ENCODE assay signal across 10 cellular contexts in genomic region chr3:36989000-36989399, GRCh38. TPM values are rescaled to one million over a fixed set of nuclear protein-coding genes. Genes with fewer than 3 reads are reported as not detected.
DNase-seq lines count a peak whose midpoint lies in the region; FAIRE-seq and TF ChIP-seq lines count a peak whose summit lies in the region.
"Had no signal": no experiment of that assay in that cellular context is flagged by ENCODE, and none has a peak within 500 bp of the region (broad histone marks: within the 10 kb centered on the region; RNA-seq: fewer than 3 reads in every experiment).

No MANE protein-coding gene starts in this region.

- peak overlapping the region in 7 of 8 donors; percentile 0 to 82 (median 76) for H3K27ac Mint-ChIP-seq in CD8-positive, alpha-beta memory T cell

- H3K4me3 ChIP-seq in CD8-positive, alpha-beta memory T cell (ENCODE audit: low read length), result peak overlapping the region; percentile 14
- H3K4me3 ChIP-seq in duodenal mucosa (ENCODE audit: low read depth in 1 of 2, low read length in 2 of 2) (peak overlapping the region; percentile 25 to 26), osteoblast (ENCODE audit: insufficient read depth, low read length) (peak overlapping the region; percentile 17), esophagus squamous epithelium (peak overlapping the region in 1 of 4 donors; percentile 31), prostate gland (peak overlapping the region in 1 of 2 donors; percentile 81)

- no peak for FAIRE-seq in frontal cortex (lab: Jason Lieb, UNC)

- WGBS in esophagus squamous epithelium, 2 donors, result 67 to 76% methylated on average over 3 of the region's 3 CpGs
- 53% methylated on average over 3 of the region's 3 CpGs for WGBS in prostate gland

- no peaks in the 10 kb centered on the region for H3K27me3 ChIP-seq in CD8-positive, alpha-beta memory T cell (ENCODE audit: insufficient read depth, low read length, poor library complexity, severe bottlenecking)
- no peaks in the 10 kb centered on the region for H3K27me3 ChIP-seq in duodenal mucosa (ENCODE audit: control insufficient read depth in 1 of 2, insufficient read depth in 2 of 2, low read length in 2 of 2)
- no peaks in the 10 kb centered on the region for H3K27me3 ChIP-seq in osteoblast (ENCODE audit: insufficient read depth, low read length)
- no peaks in the 10 kb centered on the region for H3K27me3 ChIP-seq in esophagus squamous epithelium
- no peaks in the 10 kb centered on the region for H3K27me3 ChIP-seq in prostate gland (replicated peaks; ENCODE audit: insufficient read depth)

- no peaks in the 10 kb centered on the region for H3K9me3 ChIP-seq in CD8-positive, alpha-beta memory T cell (ENCODE audit: low read length)
- H3K9me3 ChIP-seq in KOPT-K1 (ENCODE audit: insufficient read depth, low read length, poor library complexity, severe bottlenecking), result no peaks in the 10 kb centered on the region
- H3K9me3 ChIP-seq in duodenal mucosa (ENCODE audit: control insufficient read depth in 1 of 2, low read length in 2 of 2), result no peaks in the 10 kb centered on the region
- H3K9me3 ChIP-seq in osteoblast (ENCODE audit: low read depth, low read length), result no peaks in the 10 kb centered on the region
- H3K9me3 ChIP-seq in esophagus squamous epithelium, result no peaks in the 10 kb centered on the region
- H3K9me3 ChIP-seq in prostate gland, result no peaks in the 10 kb centered on the region

- TF ChIP-seq POLR2A in esophagus squamous epithelium (IDR thresholded peaks at IDR 0.05) (no peak), prostate gland (IDR thresholded peaks at IDR 0.05) (no peak)

- no peak overlapping the region for H3K27ac ChIP-seq in CD8-positive, alpha-beta memory T cell (ENCODE audit: low read depth, low read length)
- H3K27ac ChIP-seq in KOPT-K1 (ENCODE audit: low read depth, low read length, poor library complexity, severe bottlenecking) (peak overlapping the region; percentile 34), duodenal mucosa (ENCODE audit: low read depth, low read length) (no peak overlapping the region), osteoblast (ENCODE audit: low read depth, low read length) (no peak overlapping the region), esophagus squamous epithelium (no peak overlapping the region), prostate gland (no peak overlapping the region)

- POLR2A ChIA-PET in CD8-positive, alpha-beta memory T cell (lab: Charles Lee), result interaction anchor here (0.6 kb wide), 2 partner anchors 113 to 138 kb away, joined by 4 to 5 read pairs; no protein-coding TSS in a partner anchor

- H3K36me3 Mint-ChIP-seq in CD8-positive, alpha-beta memory T cell, result peaks cover 9 to 49% (median 23%) of the 10 kb centered on the region in 3 donors

- peaks cover 6 to 45% (median 13%) of the 10 kb centered on the region in 3 donors for H3K4me1 Mint-ChIP-seq in CD8-positive, alpha-beta memory T cell

- peaks cover 19% of the 10 kb centered on the region for H3K36me3 ChIP-seq in CD8-positive, alpha-beta memory T cell (ENCODE audit: insufficient read depth, low read length)
- H3K36me3 ChIP-seq in KOPT-K1 (ENCODE audit: insufficient read depth, low read length), result peaks cover 74% of the 10 kb centered on the region
- H3K36me3 ChIP-seq in duodenal mucosa (ENCODE audit: control insufficient read depth in 1 of 2, insufficient read depth in 2 of 2, low read length in 2 of 2), result peaks cover 24 to 34% of the 10 kb centered on the region in 2 donors
- peaks cover 38% of the 10 kb centered on the region for H3K36me3 ChIP-seq in osteoblast (ENCODE audit: insufficient read depth, low read length)
- H3K36me3 ChIP-seq in esophagus squamous epithelium, result peaks cover 0 to 43% (median 6%) of the 10 kb centered on the region in 3 donors
- no peaks in the 10 kb centered on the region for H3K36me3 ChIP-seq in prostate gland

- H3K9ac ChIP-seq in duodenal mucosa (ENCODE audit: low read depth in 1 of 2, low read length in 2 of 2), result no peak overlapping the region

- H3K79me2 ChIP-seq in osteoblast (ENCODE audit: insufficient read depth, low read length), result peaks cover 44% of the 10 kb centered on the region

- CTCF ChIA-PET in CD8-positive, alpha-beta memory T cell (lab: Charles Lee), result interaction anchor here (0.8 to 1.3 kb wide), 2 partner anchors 19 to 31 kb away, joined by 3 to 5 read pairs; no protein-coding TSS in a partner anchor

- DNase-seq in CD8-positive, alpha-beta memory T cell, result no peak
- no peak for DNase-seq in osteoblast (ENCODE audit: insufficient read length, low spot score, missing footprints)
- DNase-seq in esophagus squamous epithelium (lab: John Stamatoyannopoulos, UW), result no peak
- DNase-seq in anterior cingulate cortex (lab: John Stamatoyannopoulos, UW), result no peak
- DNase-seq in prostate gland (ENCODE audit: low spot score), result no peak
- no peak for DNase-seq in frontal cortex (ENCODE audit: low spot score in 2 of 2)
- DNase-seq: activated CD4-positive, alpha-beta T cell treated with anti-CD3 and anti-CD28 coated beads for 1 hour; NCI-H1694 had no signal

- H3K4me1 ChIP-seq in CD8-positive, alpha-beta memory T cell (ENCODE audit: insufficient read depth, low read length), result peaks cover 51% of the 10 kb centered on the region
- peaks cover 36 to 39% of the 10 kb centered on the region in 2 donors for H3K4me1 ChIP-seq in duodenal mucosa (ENCODE audit: control insufficient read depth in 1 of 2, insufficient read depth in 2 of 2, low read length in 2 of 2)
- peaks cover 31% of the 10 kb centered on the region for H3K4me1 ChIP-seq in osteoblast (ENCODE audit: insufficient read depth, low read length)
- H3K4me1 ChIP-seq in esophagus squamous epithelium, result peaks cover 14 to 54% (median 38%) of the 10 kb centered on the region in 3 donors
- peaks cover 6% of the 10 kb centered on the region for H3K4me1 ChIP-seq in prostate gland (replicated peaks)

- no peak overlapping the region for H2AFZ ChIP-seq in osteoblast (ENCODE audit: low read length)

- intact Hi-C loops in esophagus squamous epithelium (cut with DNase I), result no loop called here
- intact Hi-C loops in prostate gland (cut with DNase I), result no loop called here

- no peaks in the 10 kb centered on the region for H3K9me3 Mint-ChIP-seq in CD8-positive, alpha-beta memory T cell

- no peaks in the 10 kb centered on the region for H3K27me3 Mint-ChIP-seq in CD8-positive, alpha-beta memory T cell

- H3K4me3 Mint-ChIP-seq in CD8-positive, alpha-beta memory T cell, result peak overlapping the region in 5 of 7 donors; percentile 29 to 68 (median 51)

- peak overlapping the region; percentile 97 for H3K4me2 ChIP-seq in osteoblast (ENCODE audit: insufficient read depth, low read length)

- H4K20me1 ChIP-seq in osteoblast (ENCODE audit: insufficient read depth, low read length), result peaks cover 30% of the 10 kb centered on the region

- TF ChIP-seq CTCF in osteoblast (IDR thresholded peaks at IDR 0.05; ENCODE audit: extremely low read depth, low read depth, low read length) (no peak), esophagus squamous epithelium (IDR thresholded peaks at IDR 0.05) (no peak), prostate gland (IDR thresholded peaks at IDR 0.05) (no peak)

RNA-seq across cellular contexts. Expression of gene EPM2AIP1, which starts 3.9 kb away (rescaled TPM):
- total RNA-seq in CD8-positive, alpha-beta memory T cell, result 10 to 100 TPM; 14.8 to 16.0 TPM
- 7.1 TPM for polyA plus RNA-seq in CD8-positive, alpha-beta memory T cell
- total RNA-seq in osteoblast (22.8 and 28.0 TPM in 2 replicates), esophagus squamous epithelium (10 to 100 TPM in 1 of 4 donors, 1 to 10 TPM in 3; 5.5 to 13.9 (median 7.7) TPM), prostate gland (10 to 100 TPM; 13.8 to 14.2 TPM), frontal cortex (57.9 TPM)

RNA-seq across cellular contexts. Expression of gene MLH1, which starts 4.3 kb away (rescaled TPM):
- 10 to 100 TPM; 66.4 to 73.2 TPM for total RNA-seq in CD8-positive, alpha-beta memory T cell
- polyA plus RNA-seq in CD8-positive, alpha-beta memory T cell, result 19.5 TPM
- total RNA-seq in osteoblast, result 45.4 and 53.6 TPM in 2 replicates
- 10 to 100 TPM; 15.7 to 33.4 (median 26.1) TPM for total RNA-seq in esophagus squamous epithelium
- total RNA-seq in prostate gland, result 10 to 100 TPM; 49.5 to 50.3 TPM
- 53.8 TPM for total RNA-seq in frontal cortex

RNA-seq across cellular contexts. Expression of gene TRANK1, which starts 44.1 kb away (rescaled TPM):
- 10 to 100 TPM; 12.7 to 16.2 TPM for total RNA-seq in CD8-positive, alpha-beta memory T cell
- polyA plus RNA-seq in CD8-positive, alpha-beta memory T cell, result 33.2 TPM
- total RNA-seq in osteoblast (29.8 and 30.8 TPM in 2 replicates), esophagus squamous epithelium (1 to 10 TPM; 1.8 to 6.3 (median 3.7) TPM), prostate gland (10 to 100 TPM in 1 of 2 donors, 1 to 10 TPM in 1; 9.4 to 17.4 TPM), frontal cortex (9.0 TPM)
